16 cellular contexts compared by ENCODE assay signal in genomic region chr7:107539824-107540223, GRCh38. TPM values are rescaled to one million over a fixed set of nuclear protein-coding genes. Genes with fewer than 3 reads are reported as not detected.
DNase-seq lines count a peak whose midpoint lies in the region; ATAC-seq and TF ChIP-seq lines count a peak whose summit lies in the region.
"Had no signal": no experiment of that assay in that cellular context is flagged by ENCODE, and none has a peak within 500 bp of the region (broad histone marks: within the 10 kb centered on the region; RNA-seq: fewer than 3 reads in every experiment).

No MANE protein-coding gene starts in this region.

- H3K9me3 Mint-ChIP-seq in progenitor cell of endocrine pancreas (ENCODE audit: low read depth): peaks cover 19% of the 10 kb centered on the region

- H3K9me2 ChIP-seq in OCI-LY1 (ENCODE audit: low read depth, low read length): no peaks in the 10 kb centered on the region
- H3K9me2 ChIP-seq: SK-N-SH had no signal

- no peak overlapping the region for H2AFZ ChIP-seq in OCI-LY1 (ENCODE audit: low read length)

- CTCF ChIA-PET in A673 (lab: Charles Lee): no interaction called here

- H3K79me2 ChIP-seq in OCI-LY1 (ENCODE audit: insufficient read depth, low read length): no peaks in the 10 kb centered on the region

- H3K4me3 Mint-ChIP-seq in progenitor cell of endocrine pancreas (ENCODE audit: low read depth): no peak overlapping the region

- POLR2A ChIA-PET in A673 (lab: Charles Lee; ENCODE audit: low non-redundant PET): no interaction called here

- peaks cover 31% of the 10 kb centered on the region for H3K36me3 Mint-ChIP-seq in progenitor cell of endocrine pancreas (ENCODE audit: insufficient read depth)

- H3K9ac ChIP-seq in OCI-LY1 (ENCODE audit: low read length): no peak overlapping the region
- H3K9ac ChIP-seq: SK-N-SH had no signal

- H3F3A ChIP-seq in OCI-LY1 (ENCODE audit: insufficient read depth, low read length): no peaks in the 10 kb centered on the region

- H3K27ac ChIP-seq in OCI-LY1 (ENCODE audit: low read depth, low read length, poor library complexity, severe bottlenecking) (peak overlapping the region; percentile 18), A673 (ENCODE audit: low read depth, low read length, poor library complexity, severe bottlenecking) (no peak overlapping the region)

- BruUV-seq in A673 (replicated peaks; lab: Mats Ljungman, UMichigan): no TSS peak

- TF ChIP-seq CTCF in OCI-LY1 (IDR thresholded peaks at IDR 0.05; ENCODE audit: low read length) (no peak), progenitor cell of endocrine pancreas (IDR thresholded peaks at IDR 0.05; ENCODE audit: unreplicated experiment) (no peak), A673 (conservative IDR thresholded peaks at IDR 0.05; ENCODE audit: low read depth, low read length) (no peak)

- H3K9me3 ChIP-seq in OCI-LY1 (ENCODE audit: low read length): peaks cover 3% of the 10 kb centered on the region; the same call in 1 of the 2 replicates
- peaks cover 6% of the 10 kb centered on the region for H3K9me3 ChIP-seq in A673 (ENCODE audit: low read depth, low read length, poor library complexity, severe bottlenecking)

- H3K27me3 ChIP-seq in OCI-LY1 (ENCODE audit: insufficient read depth, low read length) (no peaks in the 10 kb centered on the region), A673 (replicated peaks; ENCODE audit: insufficient read depth, low read depth, low read length, poor library complexity) (no peaks in the 10 kb centered on the region)

- no peaks in the 10 kb centered on the region for H4K20me1 ChIP-seq in OCI-LY1 (ENCODE audit: insufficient read depth, low read length)

- H3K27ac Mint-ChIP-seq in progenitor cell of endocrine pancreas: peak overlapping the region; percentile 14

- H3K4me1 Mint-ChIP-seq in progenitor cell of endocrine pancreas (ENCODE audit: low read depth): peaks cover 2% of the 10 kb centered on the region

- no peak overlapping the region for H3K4me3 ChIP-seq in OCI-LY1 (ENCODE audit: low read depth, low read length, poor library complexity, severe bottlenecking)
- no peak overlapping the region for H3K4me3 ChIP-seq in A673 (ENCODE audit: low read depth, low read length, poor library complexity, severe bottlenecking)

- no peak for ATAC-seq in GM21737 (IDR thresholded peaks at IDR 0.05; ENCODE audit: unreplicated experiment)

- H3K4me1 ChIP-seq in OCI-LY1 (ENCODE audit: insufficient read depth, low read length, severe bottlenecking) (no peaks in the 10 kb centered on the region), A673 (ENCODE audit: insufficient read depth, low read length, poor library complexity, severe bottlenecking) (no peaks in the 10 kb centered on the region)

- H3K27me3 Mint-ChIP-seq in progenitor cell of endocrine pancreas: no peaks in the 10 kb centered on the region
- H3K27me3 Mint-ChIP-seq: CD4-positive, alpha-beta memory T cell had no signal

- intact Hi-C loops in A673 (cut with micrococcal nuclease; ENCODE audit: unreplicated experiment): no loop called here

- DNase-seq in NCI-H510A treated with DMSO at 0.1 percent for 48 hours (lab: John Stamatoyannopoulos, UW): peak; percentile 3
- no peak for DNase-seq in NCI-H510A (lab: John Stamatoyannopoulos, UW)
- DNase-seq in foreskin melanocyte: peak; percentile 13
- DNase-seq in progenitor cell of endocrine pancreas (ENCODE audit: low spot score, unreplicated experiment): no peak
- DNase-seq in A673 (ENCODE audit: low spot score): no peak
- DNase-seq: CD4-positive, alpha-beta memory T cell; DMS79 treated with DMSO at 0.1 percent for 48 hours; H7; KG1; NCI-H1105 treated with DMSO at 0.1 percent for 48 hours; NCI-H187; NCI-H2171; SHP77; SK-N-SH had no signal

- no peak overlapping the region for H3K4me2 ChIP-seq in OCI-LY1 (ENCODE audit: low read length)
- H3K4me2 ChIP-seq: SK-N-SH had no signal

- H3K36me3 ChIP-seq in OCI-LY1 (ENCODE audit: insufficient read depth, low read length) (peaks cover 54% of the 10 kb centered on the region), A673 (ENCODE audit: insufficient read depth, low read length, poor library complexity, severe bottlenecking) (peaks cover 10% of the 10 kb centered on the region)

RNA-seq across cellular contexts. Expression of gene COG5, which starts 23.9 kb away (rescaled TPM):
- total RNA-seq in progenitor cell of endocrine pancreas: 49.0 and 49.5 TPM in 2 replicates
- 32.2 and 34.1 TPM in 2 replicates for total RNA-seq in A673 (2021)

RNA-seq across cellular contexts. Expression of gene DUS4L, which starts 23.9 kb away (rescaled TPM):
- 11.4 and 16.8 TPM in 2 replicates for total RNA-seq in progenitor cell of endocrine pancreas
- total RNA-seq in A673 (2021): 12.6 and 14.4 TPM in 2 replicates

RNA-seq across cellular contexts. Expression of gene BCAP29, which starts 40.2 kb away (rescaled TPM):
- total RNA-seq in progenitor cell of endocrine pancreas (34.9 and 38.5 TPM in 2 replicates), A673 (2021) (30.3 and 32.0 TPM in 2 replicates)

Comparison
In these comparisons a context has a peak if more than half of its experiments do, and no peak if none do; other contexts are left out.
1. DNase-seq: peak in NCI-H510A treated with DMSO at 0.1 percent for 48 hours (single experiment) and foreskin melanocyte (single experiment); none in NCI-H510A (single experiment), progenitor cell of endocrine pancreas (single experiment) and A673 (single experiment).